Comparison of ENCODE assay signal across 2 cellular contexts in genomic region chr3:66372681-66373350, GRCh38.
TF ChIP-seq lines count a peak whose summit lies in the region.

No MANE protein-coding gene starts in this region.

TF ChIP-seq in GM12878, 131 proteins besides CTCF, POLR2A, EP300 and RAD21 (continued from another document):
- no peak for TF ChIP-seq MLLT1 (IDR thresholded peaks at IDR 0.05)
- no peak for TF ChIP-seq FOXM1 (IDR thresholded peaks at IDR 0.05; ENCODE audit: low read depth, low read length)
- no peak for TF ChIP-seq ZNF687 (IDR thresholded peaks at IDR 0.05)

TF ChIP-seq in HepG2, 621 proteins besides CTCF, POLR2A, EP300 and RAD21 (continued from another document):
- TF ChIP-seq ZSCAN21 (CRISPR knock-in tag; IDR thresholded peaks at IDR 0.05; ENCODE audit: borderline replicate concordance) (no peak), ZNF318 (CRISPR knock-in tag; IDR thresholded peaks at IDR 0.05) (no peak), HNRNPUL1 (IDR thresholded peaks at IDR 0.05; ENCODE audit: low read depth, low read length) (no peak), ZNF407 (CRISPR knock-in tag; IDR thresholded peaks at IDR 0.05; ENCODE audit: not compliant biosample characterization) (no peak), KLF9 (CRISPR knock-in tag; IDR thresholded peaks at IDR 0.05; ENCODE audit: low read depth) (no peak)
